18 cellular contexts compared by ENCODE assay signal in genomic region chr11:117998664-117999353, GRCh38. TPM values are rescaled to one million over a fixed set of nuclear protein-coding genes. Genes with fewer than 3 reads are reported as not detected.
A peak's percentile ranks its signal among the peaks of the same experiment; 100 is the strongest.
DNase-seq lines count a peak whose midpoint lies in the region; ATAC-seq lines count a peak whose summit lies in the region.
"Had no signal": no experiment of that assay in that cellular context is flagged by ENCODE, and none has a peak within 500 bp of the region (broad histone marks: within the 10 kb centered on the region; RNA-seq: fewer than 3 reads in every experiment).

No MANE protein-coding gene starts in this region.

- ATAC-seq in T-helper 17 cell (no peak), GM19395 (IDR thresholded peaks at IDR 0.05; ENCODE audit: unreplicated experiment) (no peak)
- ATAC-seq in central memory CD8-positive, alpha-beta T cell (replicated peaks; ENCODE audit: extremely low read depth, poor library complexity, severe bottlenecking) = no peak
- ATAC-seq in stimulated activated naive B cell treated with anti-CD40 and anti-IgM and Interleukin-4, amounts not matched to agents 10 μg/mL and 1 μg/mL and 100 μg/mL, for 72 hours (replicated peaks) = no peak

- DNase-seq in activated T-cell treated with anti-CD3 and anti-CD28 coated beads, Interleukin-2, amount 50 U/mL, for 48 hours = peak; percentile 24 to 43
- DNase-seq in activated T-cell treated with anti-CD3 and anti-CD28 coated beads, Interleukin-2, amount 50 U/mL, for 1 hour = no peak
- DNase-seq in T-helper 17 cell = no peak
- DNase-seq in central memory CD8-positive, alpha-beta T cell (ENCODE audit: low spot score in 2 of 2) = no peak
- DNase-seq in stimulated activated naive B cell treated with anti-CD40 and anti-IgM and Interleukin-4, amounts not matched to agents 10 μg/mL and 1 μg/mL and 100 μg/mL, for 72 hours = no peak
- DNase-seq in NCI-H128 (lab: John Stamatoyannopoulos, UW; ENCODE audit: unreplicated experiment) = no peak
- no peak for DNase-seq in NCI-H748 (lab: John Stamatoyannopoulos, UW; ENCODE audit: unreplicated experiment)
- DNase-seq: ACHN; activated naive CD4-positive, alpha-beta T cell treated with anti-CD3 and anti-CD28 coated beads, Interleukin-2, amount 50 U/mL, for 16 hours; brain microvascular endothelial cell; dermis blood vessel endothelial cell; esophagus squamous epithelium; MG63; NCI-H187 treated with DMSO at 0.1 percent for 48 hours; NCI-H446; T1000 had no signal

- no peaks in the 10 kb centered on the region for H3K9me3 ChIP-seq in T-helper 17 cell (ENCODE audit: control insufficient read depth, low read length, poor library complexity, severe bottlenecking)
- H3K9me3 ChIP-seq: esophagus squamous epithelium, MG63 had no signal

- H3K9me3 Mint-ChIP-seq in central memory CD8-positive, alpha-beta T cell = no peaks in the 10 kb centered on the region
- H3K9me3 Mint-ChIP-seq in stimulated activated naive B cell treated with anti-CD40 and anti-IgM and Interleukin-4, amounts not matched to agents 10 μg/mL and 1 μg/mL and 100 μg/mL, for 72 hours = peaks cover 0 to 5% of the 10 kb centered on the region in 2 donors

- peak overlapping the region; percentile 55 for H3K4me3 Mint-ChIP-seq in T-helper 17 cell
- peak overlapping the region; percentile 27 for H3K4me3 Mint-ChIP-seq in central memory CD8-positive, alpha-beta T cell
- H3K4me3 Mint-ChIP-seq in stimulated activated naive B cell treated with anti-CD40 and anti-IgM and Interleukin-4, amounts not matched to agents 10 μg/mL and 1 μg/mL and 100 μg/mL, for 72 hours = peak overlapping the region in 1 of 2 donors; percentile 44

- H3K4me1 Mint-ChIP-seq in T-helper 17 cell = peaks cover 74% of the 10 kb centered on the region
- peaks cover 94% of the 10 kb centered on the region for H3K4me1 Mint-ChIP-seq in central memory CD8-positive, alpha-beta T cell
- H3K4me1 Mint-ChIP-seq in stimulated activated naive B cell treated with anti-CD40 and anti-IgM and Interleukin-4, amounts not matched to agents 10 μg/mL and 1 μg/mL and 100 μg/mL, for 72 hours = peaks cover 63 to 86% of the 10 kb centered on the region in 2 donors

- H3K27me3 Mint-ChIP-seq in T-helper 17 cell = no peaks in the 10 kb centered on the region
- no peaks in the 10 kb centered on the region for H3K27me3 Mint-ChIP-seq in central memory CD8-positive, alpha-beta T cell
- H3K27me3 Mint-ChIP-seq in stimulated activated naive B cell treated with anti-CD40 and anti-IgM and Interleukin-4, amounts not matched to agents 10 μg/mL and 1 μg/mL and 100 μg/mL, for 72 hours = no peaks in the 10 kb centered on the region

- H3K36me3 Mint-ChIP-seq in T-helper 17 cell (ENCODE audit: low read depth) = peaks cover 16% of the 10 kb centered on the region
- peaks cover 81% of the 10 kb centered on the region for H3K36me3 Mint-ChIP-seq in central memory CD8-positive, alpha-beta T cell (ENCODE audit: insufficient read depth)
- peaks cover 65 to 79% of the 10 kb centered on the region in 2 donors for H3K36me3 Mint-ChIP-seq in stimulated activated naive B cell treated with anti-CD40 and anti-IgM and Interleukin-4, amounts not matched to agents 10 μg/mL and 1 μg/mL and 100 μg/mL, for 72 hours

- peak overlapping the region; percentile 95 for H3K27ac Mint-ChIP-seq in T-helper 17 cell
- peak overlapping the region; percentile 90 for H3K27ac Mint-ChIP-seq in central memory CD8-positive, alpha-beta T cell (ENCODE audit: low read depth)
- H3K27ac Mint-ChIP-seq in stimulated activated naive B cell treated with anti-CD40 and anti-IgM and Interleukin-4, amounts not matched to agents 10 μg/mL and 1 μg/mL and 100 μg/mL, for 72 hours = peak overlapping the region; percentile 59

RNA-seq across cellular contexts. Expression of gene IL10RA, which starts 12.6 kb away (rescaled TPM):
- total RNA-seq in T-helper 17 cell = 100 to 1,000 TPM; 262 to 274 TPM
- total RNA-seq: dermis blood vessel endothelial cell, lung microvascular endothelial cell had no signal

Comparison
In these comparisons a context has a peak if more than half of its experiments do, and no peak if none do; other contexts are left out.
1. DNase-seq: peak in activated T-cell treated with anti-CD3 and anti-CD28 coated beads, Interleukin-2, amount 50 U/mL, for 48 hours (2 of 2); none in activated T-cell treated with anti-CD3 and anti-CD28 coated beads, Interleukin-2, amount 50 U/mL, for 1 hour (single experiment), T-helper 17 cell (0 of 3), central memory CD8-positive, alpha-beta T cell (0 of 2), stimulated activated naive B cell treated with anti-CD40 and anti-IgM and Interleukin-4, amounts not matched to agents 10 μg/mL and 1 μg/mL and 100 μg/mL, for 72 hours (single experiment), NCI-H128 (single experiment) and NCI-H748 (single experiment).
2. Peak in every context shown above with its lines, with median percentiles within 50 percentile points of each other: H3K27ac Mint-ChIP-seq.